8 cellular contexts compared by ENCODE assay signal in genomic region chr17:75406222-75406615, GRCh38. TPM values are rescaled to one million over a fixed set of nuclear protein-coding genes. Genes with fewer than 3 reads are reported as not detected.
DNase-seq lines count a peak whose midpoint lies in the region; ATAC-seq and TF ChIP-seq lines count a peak whose summit lies in the region.

No MANE protein-coding gene starts in this region.

- no peaks in the 10 kb centered on the region for H3K9me2 ChIP-seq in PC-3 (replicated peaks; ENCODE audit: low read length)

- POLR2A ChIA-PET in PC-3 (lab: Charles Lee; ENCODE audit: unreplicated experiment), result interaction anchor here (0.8 to 1.0 kb wide), 3 partner anchors 13 to 117 kb away, joined by 3 to 6 read pairs (median 4); partner anchors contain the start of gene SLC25A19

- peaks cover 6% of the 10 kb centered on the region for H3F3A ChIP-seq in PC-3 (ENCODE audit: low read length, unreplicated experiment)

- CTCF ChIA-PET in PC-3 (lab: Charles Lee), result interaction anchor here (0.5 to 1.4 kb wide), 7 partner anchors 12 to 169 kb away, joined by 3 to 9 read pairs (median 6); partner anchors contain the start of gene MIF4GD

- no peak for ATAC-seq in activated T-cell treated with anti-CD3 and anti-CD28 coated beads, Interleukin-2, amount 50 U/mL, for 4 hours
- ATAC-seq in PC-3 (peak; percentile 12), natural killer cell (no peak)

- intact Hi-C loops in PC-3 (cut with micrococcal nuclease) (no loop called here), natural killer cell (cut with micrococcal nuclease) (no loop called here)

- H3K27ac ChIP-seq in PC-3 (ENCODE audit: low read length), result no peak overlapping the region
- peak overlapping the region; percentile 84 for H3K27ac ChIP-seq in effector memory CD4-positive, alpha-beta T cell (ENCODE audit: insufficient read depth, low read length, poor library complexity, severe bottlenecking)

- peak overlapping the region; percentile 97 for H3K4me3 Mint-ChIP-seq in activated T-cell treated with anti-CD3 and anti-CD28 coated beads, Interleukin-2, amount 50 U/mL, for 4 hours
- H3K4me3 Mint-ChIP-seq in natural killer cell, result peak overlapping the region; percentile 85

- no peaks in the 10 kb centered on the region for H3K27me3 ChIP-seq in PC-3 (ENCODE audit: low read length)
- no peaks in the 10 kb centered on the region for H3K27me3 ChIP-seq in effector memory CD4-positive, alpha-beta T cell (replicated peaks; ENCODE audit: control insufficient read depth, insufficient read depth, low read length, poor library complexity, severe bottlenecking)

- no peaks in the 10 kb centered on the region for H3K9me3 Mint-ChIP-seq in activated T-cell treated with anti-CD3 and anti-CD28 coated beads, Interleukin-2, amount 50 U/mL, for 4 hours
- no peaks in the 10 kb centered on the region for H3K9me3 Mint-ChIP-seq in natural killer cell

- H3K36me3 ChIP-seq in PC-3 (ENCODE audit: low read depth, low read length), result no peaks in the 10 kb centered on the region
- no peaks in the 10 kb centered on the region for H3K36me3 ChIP-seq in effector memory CD4-positive, alpha-beta T cell (ENCODE audit: control insufficient read depth, insufficient read depth, low read length)

- H3K4me1 ChIP-seq in PC-3 (ENCODE audit: insufficient read depth, low read length), result peaks cover 14% of the 10 kb centered on the region
- peaks cover 33% of the 10 kb centered on the region for H3K4me1 ChIP-seq in effector memory CD4-positive, alpha-beta T cell (ENCODE audit: control insufficient read depth, insufficient read depth, low read length, poor library complexity, severe bottlenecking)

- H3K36me3 Mint-ChIP-seq in activated T-cell treated with anti-CD3 and anti-CD28 coated beads, Interleukin-2, amount 50 U/mL, for 4 hours (ENCODE audit: insufficient read depth), result no peaks in the 10 kb centered on the region
- no peaks in the 10 kb centered on the region for H3K36me3 Mint-ChIP-seq in natural killer cell

- TF ChIP-seq CTCF in PC-3 (conservative IDR thresholded peaks at IDR 0.05; ENCODE audit: low read depth, low read length), result no peak
- no peak for TF ChIP-seq CTCF in natural killer cell (IDR thresholded peaks at IDR 0.05)

- H3K4me2 ChIP-seq in PC-3 (ENCODE audit: low read length), result peak overlapping the region; percentile 96

- peaks cover 36% of the 10 kb centered on the region for H3K4me1 Mint-ChIP-seq in activated T-cell treated with anti-CD3 and anti-CD28 coated beads, Interleukin-2, amount 50 U/mL, for 4 hours (ENCODE audit: low read depth)
- H3K4me1 Mint-ChIP-seq in natural killer cell, result peaks cover 41 to 44% of the 10 kb centered on the region in 2 donors

- H3K79me2 ChIP-seq in PC-3 (ENCODE audit: low read length), result peaks cover 43% of the 10 kb centered on the region

- TSS peak; percentile 50 for BruUV-seq in PC-3 (replicated peaks; lab: Mats Ljungman, UMichigan)

- H2AFZ ChIP-seq in PC-3 (ENCODE audit: low read length), result peak overlapping the region; percentile 94

- peak overlapping the region; percentile 35 for H3K9ac ChIP-seq in PC-3 (ENCODE audit: low read length)

- H3K9me3 ChIP-seq in PC-3 (ENCODE audit: low read length), result no peaks in the 10 kb centered on the region
- H3K9me3 ChIP-seq in effector memory CD4-positive, alpha-beta T cell (ENCODE audit: control insufficient read depth, low read length), result no peaks in the 10 kb centered on the region

- DNase-seq in activated T-cell treated with anti-CD3 and anti-CD28 coated beads, Interleukin-2, amount 50 U/mL, for 4 hours, result no peak
- no peak for DNase-seq in activated T-cell treated with anti-CD3 and anti-CD28 coated beads for 4 hours
- DNase-seq in PC-3, result peak; percentile 20
- no peak for DNase-seq in effector memory CD4-positive, alpha-beta T cell
- DNase-seq in natural killer cell, result no peak
- DNase-seq in central memory CD4-positive, alpha-beta T cell, result no peak
- no peak for DNase-seq in activated gamma-delta T cell treated with Interleukin-2 at 50 U/mL for 16 hours
- DNase-seq in CD1c-positive myeloid dendritic cell (ENCODE audit: extremely low spot score), result no peak

- peaks cover 28% of the 10 kb centered on the region for H4K20me1 ChIP-seq in PC-3 (ENCODE audit: low read length)

- no peaks in the 10 kb centered on the region for H3K27me3 Mint-ChIP-seq in activated T-cell treated with anti-CD3 and anti-CD28 coated beads, Interleukin-2, amount 50 U/mL, for 4 hours (ENCODE audit: low read depth)
- H3K27me3 Mint-ChIP-seq in natural killer cell (ENCODE audit: low read depth in 2 of 2), result peaks cover 0 to 2% of the 10 kb centered on the region in 2 donors

- peak overlapping the region; percentile 96 for H3K4me3 ChIP-seq in PC-3 (ENCODE audit: low read length)
- H3K4me3 ChIP-seq in effector memory CD4-positive, alpha-beta T cell (ENCODE audit: insufficient read depth, low read depth, low read length, poor library complexity, severe bottlenecking), result peak overlapping the region; percentile 70

- peak overlapping the region; percentile 86 to 93 for H3K27ac Mint-ChIP-seq in natural killer cell

RNA-seq across cellular contexts. Expression of gene GRB2, which starts 0.7 kb away (rescaled TPM):
- total RNA-seq in activated T-cell treated with anti-CD3 and anti-CD28 coated beads, Interleukin-2, amount 50 U/mL, for 4 hours, result 100 to 1,000 TPM; 186 to 210 (median 207) TPM
- 224 and 282 TPM in 2 replicates for total RNA-seq in PC-3 (2014; rRNA removed)
- total RNA-seq in natural killer cell, result 100 to 1,000 TPM; 115 to 142 (median 116) TPM

RNA-seq across cellular contexts. Expression of gene TMEM94, which starts 50.2 kb away (rescaled TPM):
- total RNA-seq in activated T-cell treated with anti-CD3 and anti-CD28 coated beads, Interleukin-2, amount 50 U/mL, for 4 hours, result 10 to 100 TPM; 44.0 to 49.6 (median 46.6) TPM
- 45.6 and 88.3 TPM in 2 replicates for total RNA-seq in PC-3 (2014; rRNA removed)
- total RNA-seq in natural killer cell, result 100 to 1,000 TPM in 2 of 3 donors, 10 to 100 TPM in 1; 84.4 to 142 (median 104) TPM
